Comparison of ENCODE assay signal across 21 cellular contexts in the genomic region with DNA sequence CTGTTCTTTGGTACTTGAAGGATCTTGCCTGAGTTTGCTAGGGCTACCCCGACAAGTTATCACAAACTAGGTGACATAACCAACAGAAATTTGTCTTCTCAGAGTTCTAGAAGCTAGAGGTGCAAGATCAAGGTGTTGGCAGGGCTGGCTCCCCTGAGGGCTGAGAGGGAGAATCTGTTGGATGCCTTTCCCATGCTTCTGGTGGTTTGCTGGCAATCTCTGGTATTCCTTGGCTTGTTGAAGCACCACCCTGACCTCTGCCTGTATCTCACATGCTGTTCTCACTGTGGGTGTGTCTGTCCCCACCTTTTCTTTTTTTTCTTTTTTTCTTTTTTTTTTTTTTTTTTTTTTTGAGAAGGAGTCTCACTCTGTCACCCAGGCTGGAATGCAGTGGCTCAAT.
"Had no signal": no experiment of that assay in that cellular context is flagged by ENCODE, and none has a peak within 500 bp of the region (broad histone marks: within the 10 kb centered on the region; RNA-seq: fewer than 3 reads in every experiment).

No MANE protein-coding gene starts in this region.

- H3K36me3 ChIP-seq: left ventricle myocardium inferior had no signal

- H3K27ac ChIP-seq: left ventricle myocardium inferior, spleen, VCaP had no signal

- H3K27me3 ChIP-seq: body of pancreas, spleen had no signal

- DNase-seq: activated CD4-positive, alpha-beta T cell treated with anti-CD3 and anti-CD28 coated beads, Interleukin-2, amount 10 ng/mL, durations not matched to agents 24 days and 14 days; activated CD8-positive, alpha-beta memory T cell treated with anti-CD3 and anti-CD28 coated beads, Interleukin-2, amount 10 ng/mL, durations not matched to agents 7 days and 5 days; activated CD8-positive, alpha-beta T cell treated with anti-CD3 and anti-CD28 coated beads for 36 hours; activated gamma-delta T cell; activated naive CD4-positive, alpha-beta T cell treated with anti-CD3 and anti-CD28 coated beads, Interleukin-2, amount 50 U/mL, for 16 hours; activated naive CD8-positive, alpha-beta T cell treated with anti-CD3 and anti-CD28 coated beads, Interleukin-2, amount 50 U/mL, for 24 hours; activated T-cell treated with anti-CD3 and anti-CD28 coated beads for 4 hours; anterior cingulate cortex; body of pancreas; caudate nucleus; dermis blood vessel endothelial cell; effector memory CD4-positive, alpha-beta T cell; kidney glomerular epithelial cell; left ventricle myocardium inferior; natural killer cell; spleen; stimulated activated CD4-positive, alpha-beta T cell treated with anti-CD3 and anti-CD28 coated beads, Interleukin-4, amount 100 ng/mL, for 1 hour; stimulated activated naive CD8-positive, alpha-beta T cell treated with anti-CD3 and anti-CD28 coated beads, Interleukin-15, Interleukin-2, amounts not matched to agents 100 U/mL and 50 U/mL, for 24 hours; SW 1271; T-helper 17 cell had no signal

- H3K9me3 ChIP-seq: body of pancreas, left ventricle myocardium inferior, spleen had no signal

- H3K4me3 ChIP-seq: body of pancreas, left ventricle myocardium inferior, spleen had no signal
